16 cellular contexts compared by ENCODE assay signal in the genomic region with DNA sequence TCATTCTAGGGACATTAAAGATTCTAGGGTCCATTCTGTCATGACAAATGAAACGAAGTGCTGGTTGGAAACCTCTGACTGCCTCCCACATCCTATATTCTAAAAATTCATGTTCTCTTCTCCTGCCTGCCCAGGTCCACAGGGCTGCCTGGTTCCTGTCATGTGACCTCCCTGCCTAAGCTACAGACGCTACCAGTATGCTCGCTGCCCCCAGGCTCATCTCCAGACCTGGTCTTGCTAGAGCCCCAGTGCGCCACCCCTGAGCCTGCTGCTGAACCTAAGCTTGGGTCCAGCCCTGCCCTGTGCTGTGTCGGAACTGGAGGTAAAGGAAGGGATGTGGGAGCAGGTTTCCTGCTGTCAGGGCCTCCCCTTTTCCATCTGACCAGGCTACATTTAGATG.
"Had no signal": no experiment of that assay in that cellular context is flagged by ENCODE, and none has a peak within 500 bp of the region (broad histone marks: within the 10 kb centered on the region; RNA-seq: fewer than 3 reads in every experiment).

No MANE protein-coding gene starts in this region.

- H3K4me1 Mint-ChIP-seq: activated naive CD8-positive, alpha-beta T cell treated with anti-CD3 and anti-CD28 coated beads, Interleukin-2, amount 50 U/mL, for 24 hours; activated T-helper 17 cell treated with anti-CD3 and anti-CD28 coated beads, Interleukin-2, amount 50 U/mL, for 72 hours; memory B cell had no signal

- H3K4me3 ChIP-seq: ascending aorta, breast epithelium, gastroesophageal sphincter, stomach, thyroid gland, vagina had no signal

- H3K9me3 Mint-ChIP-seq: activated naive CD4-positive, alpha-beta T cell treated with anti-CD3 and anti-CD28 coated beads for 36 hours; activated naive CD8-positive, alpha-beta T cell treated with anti-CD3 and anti-CD28 coated beads, Interleukin-2, amount 50 U/mL, for 24 hours; activated T-helper 17 cell treated with anti-CD3 and anti-CD28 coated beads, Interleukin-2, amount 50 U/mL, for 72 hours; memory B cell had no signal

- DNase-seq: activated CD4-positive, alpha-beta T cell treated with anti-CD3 and anti-CD28 coated beads, Interleukin-2, amount 50 U/mL, for 1 hour; activated naive CD4-positive, alpha-beta T cell treated with anti-CD3 and anti-CD28 coated beads for 36 hours; activated naive CD8-positive, alpha-beta T cell treated with anti-CD3 and anti-CD28 coated beads, Interleukin-2, amount 50 U/mL, for 24 hours; activated T-cell treated with anti-CD3 and anti-CD28 coated beads for 4 hours; erythroblast; stimulated activated CD4-positive, alpha-beta T cell treated with anti-CD3 and anti-CD28 coated beads, Interleukin-12 subunit alpha, Interleukin-12 subunit beta, amount 100 ng/mL, for 4 hours; stimulated activated CD4-positive, alpha-beta T cell treated with anti-CD3 and anti-CD28 coated beads, Interleukin-2, amount 100 ng/mL, for 24 hours; stomach had no signal

- ATAC-seq: activated CD4-positive, CD25-positive, alpha-beta regulatory T cell treated with anti-CD3 and anti-CD28 coated beads, Interleukin-2, amount 50 U/mL, for 24 hours; activated naive CD8-positive, alpha-beta T cell treated with anti-CD3 and anti-CD28 coated beads, Interleukin-2, amount 50 U/mL, for 24 hours; activated T-helper 17 cell treated with anti-CD3 and anti-CD28 coated beads, Interleukin-2, amount 50 U/mL, for 72 hours had no signal

- H3K36me3 Mint-ChIP-seq: memory B cell had no signal

- H3K27me3 ChIP-seq: ascending aorta, breast epithelium, gastroesophageal sphincter, thyroid gland, vagina had no signal

- H3K9me3 ChIP-seq: ascending aorta, breast epithelium, gastroesophageal sphincter, stomach, thyroid gland, vagina had no signal

- H3K27ac ChIP-seq: gastroesophageal sphincter, stomach, thyroid gland, vagina had no signal

- H3K36me3 ChIP-seq: ascending aorta, breast epithelium, gastroesophageal sphincter, stomach, thyroid gland, vagina had no signal

- H3K27ac Mint-ChIP-seq: activated naive CD4-positive, alpha-beta T cell treated with anti-CD3 and anti-CD28 coated beads for 36 hours; activated naive CD8-positive, alpha-beta T cell treated with anti-CD3 and anti-CD28 coated beads, Interleukin-2, amount 50 U/mL, for 24 hours; activated T-helper 17 cell treated with anti-CD3 and anti-CD28 coated beads, Interleukin-2, amount 50 U/mL, for 72 hours; memory B cell had no signal

- H3K4me1 ChIP-seq: breast epithelium had no signal

- H3K4me3 Mint-ChIP-seq: activated naive CD4-positive, alpha-beta T cell treated with anti-CD3 and anti-CD28 coated beads for 36 hours; activated naive CD8-positive, alpha-beta T cell treated with anti-CD3 and anti-CD28 coated beads, Interleukin-2, amount 50 U/mL, for 24 hours; activated T-helper 17 cell treated with anti-CD3 and anti-CD28 coated beads, Interleukin-2, amount 50 U/mL, for 72 hours; memory B cell had no signal
